17 cellular contexts compared by ENCODE assay signal in genomic region chr1:184424171-184424570, GRCh38.
"Had no signal": no experiment of that assay in that cellular context is flagged by ENCODE, and none has a peak within 500 bp of the region (broad histone marks: within the 10 kb centered on the region; RNA-seq: fewer than 3 reads in every experiment).

No MANE protein-coding gene starts in this region.

- H3K9ac ChIP-seq: parathyroid adenoma had no signal

- DNase-seq: activated CD4-positive, alpha-beta T cell treated with anti-CD3 and anti-CD28 coated beads for 1 hour; activated CD4-positive, alpha-beta T cell treated with anti-CD3 and anti-CD28 coated beads, Interleukin-2, amount 50 U/mL, for 4 hours; activated gamma-delta T cell treated with Interleukin-2 at 50 U/mL for 16 hours; amniotic stem cell; dermis blood vessel endothelial cell; effector memory CD4-positive, alpha-beta T cell; heart right ventricle; retina; stimulated activated CD4-positive, alpha-beta T cell treated with anti-CD3 and anti-CD28 coated beads, Interleukin-2, amount 100 ng/mL, for 24 hours; SW 1271; T-helper 2 cell; upper lobe of left lung; WERI-Rb-1 had no signal

- ATAC-seq: gastroesophageal sphincter; heart right ventricle; natural killer cell treated with Interleukin-12 subunit alpha and Interleukin-12 subunit beta and Interleukin-15 and Interleukin-18, amount 100 ng/mL, for 72 hours had no signal

- H2AFZ ChIP-seq: parathyroid adenoma had no signal

- H3K79me2 ChIP-seq: parathyroid adenoma had no signal

- H3K27me3 ChIP-seq: gastroesophageal sphincter, heart right ventricle, neutrophil, upper lobe of left lung had no signal

- H3K4me1 ChIP-seq: parathyroid adenoma had no signal

- H3K9me3 ChIP-seq: gastroesophageal sphincter, heart right ventricle, neutrophil, upper lobe of left lung had no signal

- H3K36me3 ChIP-seq: gastroesophageal sphincter, neutrophil, upper lobe of left lung, WERI-Rb-1 had no signal

- H3K27ac ChIP-seq: gastroesophageal sphincter, heart right ventricle, neutrophil, parathyroid adenoma, upper lobe of left lung, WERI-Rb-1 had no signal

- H3K4me3 ChIP-seq: gastroesophageal sphincter, heart right ventricle, upper lobe of left lung had no signal
